ENCODE assay signal across 11 cellular contexts in the genomic region with DNA sequence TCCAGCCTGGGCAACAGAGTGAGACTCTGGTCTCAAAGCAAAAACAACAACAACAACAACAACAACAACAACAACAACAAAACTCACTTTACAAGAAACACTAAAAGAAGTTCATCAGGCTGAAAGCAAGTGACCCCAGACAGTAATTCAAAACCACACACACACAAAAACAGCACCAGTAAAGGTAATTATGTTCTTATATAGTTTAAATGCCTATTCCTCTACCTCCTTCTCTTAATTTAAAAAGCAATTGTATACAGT. TPM values are rescaled to one million over a fixed set of nuclear protein-coding genes. Genes with fewer than 3 reads are reported as not detected.
DNase-seq lines count a peak whose midpoint lies in the region; ATAC-seq and TF ChIP-seq lines count a peak whose summit lies in the region.
"Had no signal": no experiment of that assay in that cellular context is flagged by ENCODE, and none has a peak within 500 bp of the region (broad histone marks: within the 10 kb centered on the region; RNA-seq: fewer than 3 reads in every experiment).

No MANE protein-coding gene starts in this region.

- H3K27ac ChIP-seq in CD8-positive, alpha-beta memory T cell (ENCODE audit: low read depth, low read length), result no peak overlapping the region
- H3K27ac ChIP-seq in HUES48 (ENCODE audit: low read depth, low read length), result no peak overlapping the region
- H3K27ac ChIP-seq in psoas muscle, result no peak overlapping the region
- H3K27ac ChIP-seq: foreskin keratinocyte had no signal

- H3K4me3 ChIP-seq in CD8-positive, alpha-beta memory T cell (ENCODE audit: low read length), result no peak overlapping the region
- H3K4me3 ChIP-seq in HUES48 (ENCODE audit: low read depth, low read length) (0 out of 2 replicates have a peak overlapping the region, but pooled peaks have one; percentile 88), psoas muscle (no peak overlapping the region)

- ATAC-seq in natural killer cell (no peak), psoas muscle (no peak), left ventricle myocardium superior (no peak)
- ATAC-seq: foreskin keratinocyte had no signal

- no peaks in the 10 kb centered on the region for H3K27me3 ChIP-seq in CD8-positive, alpha-beta memory T cell (ENCODE audit: insufficient read depth, low read length, poor library complexity, severe bottlenecking)
- H3K27me3 ChIP-seq in HUES48 (ENCODE audit: control insufficient read depth, insufficient read depth, low read length) (no peaks in the 10 kb centered on the region), psoas muscle (ENCODE audit: insufficient read depth in 3 of 3, low read length in 2 of 3) (no peaks in the 10 kb centered on the region)
- H3K27me3 ChIP-seq: foreskin keratinocyte had no signal

- peaks cover 0 to 1% of the 10 kb centered on the region in 2 donors for H3K27me3 Mint-ChIP-seq in CD8-positive, alpha-beta memory T cell
- H3K27me3 Mint-ChIP-seq in activated naive CD8-positive, alpha-beta T cell treated with anti-CD3 and anti-CD28 coated beads for 36 hours, result no peaks in the 10 kb centered on the region
- H3K27me3 Mint-ChIP-seq in natural killer cell (ENCODE audit: low read depth in 2 of 2), result no peaks in the 10 kb centered on the region

- CTCF ChIA-PET in CD8-positive, alpha-beta memory T cell (lab: Charles Lee), result no interaction called here

- H3K36me3 Mint-ChIP-seq in CD8-positive, alpha-beta memory T cell, result peaks cover 6 to 40% (median 12%) of the 10 kb centered on the region in 3 donors
- peaks cover 30% of the 10 kb centered on the region for H3K36me3 Mint-ChIP-seq in activated naive CD8-positive, alpha-beta T cell treated with anti-CD3 and anti-CD28 coated beads for 36 hours
- H3K36me3 Mint-ChIP-seq in natural killer cell, result no peaks in the 10 kb centered on the region

- POLR2A ChIA-PET in CD8-positive, alpha-beta memory T cell (lab: Charles Lee), result no interaction called here

- peaks cover 2 to 12% (median 11%) of the 10 kb centered on the region in 5 donors for H3K9me3 Mint-ChIP-seq in CD8-positive, alpha-beta memory T cell
- peaks cover 16% of the 10 kb centered on the region for H3K9me3 Mint-ChIP-seq in activated naive CD8-positive, alpha-beta T cell treated with anti-CD3 and anti-CD28 coated beads for 36 hours
- peaks cover 2 to 4% of the 10 kb centered on the region in 2 donors for H3K9me3 Mint-ChIP-seq in natural killer cell

- H3K4me1 ChIP-seq in CD8-positive, alpha-beta memory T cell (ENCODE audit: insufficient read depth, low read length), result peaks cover 35% of the 10 kb centered on the region
- H3K4me1 ChIP-seq in HUES48 (ENCODE audit: control insufficient read depth, insufficient read depth, low read length) (no peaks in the 10 kb centered on the region; the same call in 1 of the 2 replicates), psoas muscle (peaks cover 6% of the 10 kb centered on the region)

- peak overlapping the region in 4 of 7 donors; percentile 15 to 96 (median 91) for H3K4me3 Mint-ChIP-seq in CD8-positive, alpha-beta memory T cell
- peak overlapping the region; percentile 2 for H3K4me3 Mint-ChIP-seq in activated naive CD8-positive, alpha-beta T cell treated with anti-CD3 and anti-CD28 coated beads for 36 hours
- H3K4me3 Mint-ChIP-seq in natural killer cell, result peak overlapping the region; percentile 88

- TF ChIP-seq CTCF in natural killer cell (IDR thresholded peaks at IDR 0.05), result no peak
- TF ChIP-seq CTCF in psoas muscle (IDR thresholded peaks at IDR 0.05), result no peak

- no peak overlapping the region for H3K9ac ChIP-seq in HUES48 (ENCODE audit: low read depth, low read length)

- peaks cover 32 to 60% (median 49%) of the 10 kb centered on the region in 3 donors for H3K4me1 Mint-ChIP-seq in CD8-positive, alpha-beta memory T cell
- peaks cover 34% of the 10 kb centered on the region for H3K4me1 Mint-ChIP-seq in activated naive CD8-positive, alpha-beta T cell treated with anti-CD3 and anti-CD28 coated beads for 36 hours
- peaks cover 36 to 46% of the 10 kb centered on the region in 2 donors for H3K4me1 Mint-ChIP-seq in natural killer cell

- H3K27ac Mint-ChIP-seq in CD8-positive, alpha-beta memory T cell, result peak overlapping the region in 5 of 8 donors; percentile 27 to 91 (median 83)
- H3K27ac Mint-ChIP-seq in activated naive CD8-positive, alpha-beta T cell treated with anti-CD3 and anti-CD28 coated beads for 36 hours, result no peak overlapping the region
- H3K27ac Mint-ChIP-seq in natural killer cell, result peak overlapping the region; percentile 95 to 96

- peaks cover 13% of the 10 kb centered on the region for H3K9me3 ChIP-seq in CD8-positive, alpha-beta memory T cell (ENCODE audit: low read length)
- H3K9me3 ChIP-seq in HUES48 (ENCODE audit: control insufficient read depth, insufficient read depth, low read length), result no peaks in the 10 kb centered on the region
- H3K9me3 ChIP-seq in psoas muscle, result peaks cover 17% of the 10 kb centered on the region

- peaks cover 6% of the 10 kb centered on the region for H3K36me3 ChIP-seq in CD8-positive, alpha-beta memory T cell (ENCODE audit: insufficient read depth, low read length)
- peaks cover 7% of the 10 kb centered on the region; the same call in 1 of the 2 replicates for H3K36me3 ChIP-seq in HUES48 (ENCODE audit: control insufficient read depth, insufficient read depth, low read length)
- H3K36me3 ChIP-seq in psoas muscle (ENCODE audit: insufficient read depth in 1 of 2, low read depth in 1 of 2), result no peaks in the 10 kb centered on the region

- no peak for DNase-seq in CD8-positive, alpha-beta memory T cell
- DNase-seq in activated naive CD8-positive, alpha-beta T cell treated with anti-CD3 and anti-CD28 coated beads for 36 hours, result no peak
- no peak for DNase-seq in natural killer cell
- no peak for DNase-seq in NK-92 (lab: John Stamatoyannopoulos, UW; ENCODE audit: unreplicated experiment)
- DNase-seq in psoas muscle, result no peak
- DNase-seq in left ventricle myocardium superior, result no peak
- DNase-seq in NCI-H2081 (lab: John Stamatoyannopoulos, UW), result no peak
- DNase-seq: activated CD4-positive, alpha-beta T cell treated with anti-CD3 and anti-CD28 coated beads, Interleukin-2, amount 50 U/mL, for 4 hours; amniotic stem cell; foreskin keratinocyte had no signal

- intact Hi-C loops in natural killer cell (cut with micrococcal nuclease), result no loop called here
- intact Hi-C loops in psoas muscle (cut with DNase I), result no loop called here
- intact Hi-C loops in left ventricle myocardium superior (cut with micrococcal nuclease), result no loop called here

RNA-seq across cellular contexts. Expression of gene C1orf174, which starts 1.7 kb away (rescaled TPM):
- total RNA-seq in CD8-positive, alpha-beta memory T cell, result 10 to 100 TPM; 49.7 to 51.8 TPM
- polyA plus RNA-seq in CD8-positive, alpha-beta memory T cell, result 31.1 TPM
- 10 to 100 TPM; 51.0 to 53.1 TPM for total RNA-seq in activated naive CD8-positive, alpha-beta T cell treated with anti-CD3 and anti-CD28 coated beads for 36 hours
- total RNA-seq in natural killer cell, result 10 to 100 TPM; 52.9 to 62.3 (median 61.5) TPM
- 10 to 100 TPM; 11.8 to 14.6 (median 14.0) TPM for total RNA-seq in psoas muscle
- polyA plus RNA-seq in psoas muscle, result 10 to 100 TPM; 15.1 to 32.2 (median 22.9) TPM
- total RNA-seq in left ventricle myocardium superior, result 14.4 TPM

RNA-seq across cellular contexts. Expression of gene DFFB, which starts 41.1 kb away (rescaled TPM):
- 10 to 100 TPM; 10.9 to 14.6 TPM for total RNA-seq in CD8-positive, alpha-beta memory T cell
- 8.3 TPM for polyA plus RNA-seq in CD8-positive, alpha-beta memory T cell
- 10 to 100 TPM in 1 of 2 experiments, 1 to 10 TPM in 1; 8.8 to 11.1 TPM for total RNA-seq in activated naive CD8-positive, alpha-beta T cell treated with anti-CD3 and anti-CD28 coated beads for 36 hours
- total RNA-seq in natural killer cell (10 to 100 TPM; 18.3 to 27.8 (median 18.5) TPM), psoas muscle (1 to 10 TPM; 1.1 to 2.4 (median 1.8) TPM), left ventricle myocardium superior (3.7 TPM)
- polyA plus RNA-seq in psoas muscle, result 1 to 10 TPM; 1.3 to 1.9 (median 1.9) TPM

RNA-seq across cellular contexts. Expression of gene CEP104, which starts 41.4 kb away (rescaled TPM):
- total RNA-seq in CD8-positive, alpha-beta memory T cell, result 10 to 100 TPM; 45.0 to 47.0 TPM
- 29.4 TPM for polyA plus RNA-seq in CD8-positive, alpha-beta memory T cell
- total RNA-seq in activated naive CD8-positive, alpha-beta T cell treated with anti-CD3 and anti-CD28 coated beads for 36 hours, result 10 to 100 TPM; 28.8 to 40.1 TPM
- 10 to 100 TPM; 37.1 to 60.2 (median 51.8) TPM for total RNA-seq in natural killer cell
- total RNA-seq in psoas muscle, result 10 to 100 TPM; 28.3 to 37.7 (median 34.4) TPM
- polyA plus RNA-seq in psoas muscle, result 10 to 100 TPM in 2 of 3 donors, 1 to 10 TPM in 1; 9.0 to 31.3 (median 11.1) TPM
- 35.2 TPM for total RNA-seq in left ventricle myocardium superior

Comparison
In these comparisons a context has a peak if more than half of its experiments do, and no peak if none do; other contexts are left out.
1. H3K4me3 Mint-ChIP-seq: peak in every context shown above with its lines; median percentile 91 in CD8-positive, alpha-beta memory T cell; 88 in natural killer cell; 2 in activated naive CD8-positive, alpha-beta T cell treated with anti-CD3 and anti-CD28 coated beads for 36 hours.